ENCODE assay signal across 8 cellular contexts in the genomic region with DNA sequence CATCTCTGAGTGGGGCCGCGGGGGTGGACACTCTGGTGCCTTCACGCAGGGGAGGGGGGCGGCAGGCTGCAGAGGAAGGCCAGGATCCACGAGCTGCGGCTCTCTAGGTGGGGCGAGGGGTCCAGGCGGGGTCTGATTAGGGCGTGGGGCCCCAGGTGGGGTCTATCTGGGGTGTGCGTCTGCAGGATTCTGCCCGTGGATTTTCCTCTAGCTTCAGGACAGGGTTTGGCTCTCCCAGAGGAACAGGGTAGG. TPM values are rescaled to one million over a fixed set of nuclear protein-coding genes. Genes with fewer than 3 reads are reported as not detected.
DNase-seq lines count a peak whose midpoint lies in the region; ATAC-seq and TF ChIP-seq lines count a peak whose summit lies in the region.

No MANE protein-coding gene starts in this region.

- peak overlapping the region; percentile 99 for H3K4me2 ChIP-seq in MM.1S (ENCODE audit: low read depth, low read length)
- H3K4me2 ChIP-seq in neural cell (ENCODE audit: low read length): no peak overlapping the region

- no peak for TF ChIP-seq RAD21 in neural cell (conservative IDR thresholded peaks at IDR 0.05)

- H3K4me1 Mint-ChIP-seq in endodermal cell: peaks cover 15% of the 10 kb centered on the region

- H3K27ac Mint-ChIP-seq in endodermal cell: peak overlapping the region; percentile 52

- no peaks in the 10 kb centered on the region for H3K27me3 ChIP-seq in MM.1S (replicated peaks; ENCODE audit: insufficient read depth, low read length)
- no peaks in the 10 kb centered on the region for H3K27me3 ChIP-seq in endodermal cell (ENCODE audit: control insufficient read depth, insufficient read depth, low read length, poor library complexity, severe bottlenecking)
- no peaks in the 10 kb centered on the region for H3K27me3 ChIP-seq in neural cell (ENCODE audit: insufficient read depth, low read depth, low read length)

- peak overlapping the region; percentile 23; the same call in 1 of the 2 replicates for H3K27ac ChIP-seq in MM.1S (ENCODE audit: low read length)
- no peak overlapping the region for H3K27ac ChIP-seq in endodermal cell (ENCODE audit: low read depth, low read length)
- H3K27ac ChIP-seq in neural cell (ENCODE audit: low read length): no peak overlapping the region

- H3K4me3 Mint-ChIP-seq in endodermal cell: peak overlapping the region; percentile 69

- peak overlapping the region; percentile 80 for H3K4me3 ChIP-seq in MM.1S (ENCODE audit: low read length)
- H3K4me3 ChIP-seq in endodermal cell (ENCODE audit: low read length): peak overlapping the region; percentile 83
- H3K4me3 ChIP-seq in neural cell (ENCODE audit: low read length): peak overlapping the region; percentile 69

- H2AFZ ChIP-seq in MM.1S (ENCODE audit: low read length) (peak overlapping the region; percentile 69), neural cell (ENCODE audit: low read depth, low read length) (no peak overlapping the region)

- H3K9me3 Mint-ChIP-seq in endodermal cell: peaks cover 7% of the 10 kb centered on the region

- H3F3A ChIP-seq in MM.1S (ENCODE audit: insufficient read depth, low read length) (peaks cover 25% of the 10 kb centered on the region), neural cell (ENCODE audit: insufficient read depth, low read length, poor library complexity, severe bottlenecking) (no peaks in the 10 kb centered on the region)

- ATAC-seq in GM21737 (IDR thresholded peaks at IDR 0.05; ENCODE audit: unreplicated experiment): no peak

- H4K20me1 ChIP-seq in MM.1S (ENCODE audit: insufficient read depth, low read length) (no peaks in the 10 kb centered on the region), neural cell (ENCODE audit: insufficient read depth) (no peaks in the 10 kb centered on the region)

- peaks cover 6% of the 10 kb centered on the region for H3K36me3 Mint-ChIP-seq in endodermal cell (ENCODE audit: low read depth)

- DNase-seq in G401 (ENCODE audit: low spot score) (peak; percentile 19), MM.1S (no peak), endodermal cell (no peak), SIG-M5 treated with dmso at 0.1 percent for 504 hours (lab: John Stamatoyannopoulos, UW; ENCODE audit: unreplicated experiment) (no peak)
- no peak for DNase-seq in NK-92 treated with Interleukin-12 subunit alpha and Interleukin-12 subunit beta, amount 100 ng/mL, for 24 hours (lab: John Stamatoyannopoulos, UW)
- no peak for DNase-seq in stimulated activated CD4-positive, alpha-beta T cell treated with anti-CD3 and anti-CD28 coated beads, Interleukin-15, amount 100 ng/mL, for 24 hours

- 13 to 29% methylated on average over 3 to 11 of the region's 11 CpGs for WGBS in endodermal cell (ENCODE audit: insufficient coverage in 1 of 2, insufficient read length in 1 of 2), 2 experiments

- in situ Hi-C loops in G401 (cut with HindIII; ENCODE audit: low sequenced_read_pairs): no loop called here

- peaks cover 26% of the 10 kb centered on the region for H3K4me1 ChIP-seq in MM.1S (ENCODE audit: low read length)
- no peaks in the 10 kb centered on the region for H3K4me1 ChIP-seq in endodermal cell (ENCODE audit: control insufficient read depth, insufficient read depth, low read length)

- H3K9ac ChIP-seq in MM.1S (ENCODE audit: low read length) (peak overlapping the region; percentile 71; the same call in 1 of the 2 replicates), endodermal cell (ENCODE audit: extremely low read depth, low read length, poor library complexity, severe bottlenecking) (peak overlapping the region; percentile 49), neural cell (ENCODE audit: low read length) (peak overlapping the region; percentile 52)

- no peak for TF ChIP-seq CTCF in MM.1S (IDR thresholded peaks at IDR 0.05; ENCODE audit: low read length)
- no peak for TF ChIP-seq CTCF in endodermal cell (conservative IDR thresholded peaks at IDR 0.05)
- no peak for TF ChIP-seq CTCF in neural cell (IDR thresholded peaks at IDR 0.05; ENCODE audit: poor library complexity, severe bottlenecking)

- TF ChIP-seq EP300 in neural cell (conservative IDR thresholded peaks at IDR 0.05; ENCODE audit: poor library complexity, severe bottlenecking): no peak

- H3K79me2 ChIP-seq in MM.1S (ENCODE audit: low read length) (peaks cover 20% of the 10 kb centered on the region), neural cell (replicated peaks; ENCODE audit: insufficient read depth, low read length) (peaks cover 3% of the 10 kb centered on the region)

- no peaks in the 10 kb centered on the region for H3K9me2 ChIP-seq in MM.1S (replicated peaks; ENCODE audit: insufficient read depth, low read length)
- no peaks in the 10 kb centered on the region for H3K9me2 ChIP-seq in neural cell (ENCODE audit: insufficient read depth, low read length)

- H3K36me3 ChIP-seq in MM.1S (replicated peaks; ENCODE audit: insufficient read depth, low read length) (0 out of 2 replicates have a peak, but pooled peaks cover 12% of the 10 kb centered on the region), endodermal cell (ENCODE audit: control insufficient read depth, insufficient read depth, low read length) (peaks cover 14% of the 10 kb centered on the region), neural cell (ENCODE audit: insufficient read depth, low read length) (no peaks in the 10 kb centered on the region)

- H3K9me3 ChIP-seq in MM.1S (replicated peaks; ENCODE audit: insufficient read depth, low read length): no peaks in the 10 kb centered on the region
- no peaks in the 10 kb centered on the region for H3K9me3 ChIP-seq in endodermal cell (ENCODE audit: control insufficient read depth, low read length)
- H3K9me3 ChIP-seq in neural cell (ENCODE audit: low read length): no peaks in the 10 kb centered on the region

- H3K27me3 Mint-ChIP-seq in endodermal cell (ENCODE audit: insufficient read depth): peaks cover 6% of the 10 kb centered on the region

TF ChIP-seq in neural cell, 6 proteins besides CTCF, POLR2A, EP300 and RAD21:
- TF ChIP-seq POLR2AphosphoS5 (IDR thresholded peaks at IDR 0.05) (no peak), MXI1 (conservative IDR thresholded peaks at IDR 0.05; ENCODE audit: poor library complexity, severe bottlenecking) (no peak), TAF1 (IDR thresholded peaks at IDR 0.05; ENCODE audit: low read depth) (no peak), SMC3 (conservative IDR thresholded peaks at IDR 0.05; ENCODE audit: poor library complexity) (no peak), EZH2 (IDR thresholded peaks at IDR 0.05; ENCODE audit: borderline replicate concordance, insufficient read depth, low read length, poor library complexity, severe bottlenecking) (no peak)
- TF ChIP-seq, protein P1, sequence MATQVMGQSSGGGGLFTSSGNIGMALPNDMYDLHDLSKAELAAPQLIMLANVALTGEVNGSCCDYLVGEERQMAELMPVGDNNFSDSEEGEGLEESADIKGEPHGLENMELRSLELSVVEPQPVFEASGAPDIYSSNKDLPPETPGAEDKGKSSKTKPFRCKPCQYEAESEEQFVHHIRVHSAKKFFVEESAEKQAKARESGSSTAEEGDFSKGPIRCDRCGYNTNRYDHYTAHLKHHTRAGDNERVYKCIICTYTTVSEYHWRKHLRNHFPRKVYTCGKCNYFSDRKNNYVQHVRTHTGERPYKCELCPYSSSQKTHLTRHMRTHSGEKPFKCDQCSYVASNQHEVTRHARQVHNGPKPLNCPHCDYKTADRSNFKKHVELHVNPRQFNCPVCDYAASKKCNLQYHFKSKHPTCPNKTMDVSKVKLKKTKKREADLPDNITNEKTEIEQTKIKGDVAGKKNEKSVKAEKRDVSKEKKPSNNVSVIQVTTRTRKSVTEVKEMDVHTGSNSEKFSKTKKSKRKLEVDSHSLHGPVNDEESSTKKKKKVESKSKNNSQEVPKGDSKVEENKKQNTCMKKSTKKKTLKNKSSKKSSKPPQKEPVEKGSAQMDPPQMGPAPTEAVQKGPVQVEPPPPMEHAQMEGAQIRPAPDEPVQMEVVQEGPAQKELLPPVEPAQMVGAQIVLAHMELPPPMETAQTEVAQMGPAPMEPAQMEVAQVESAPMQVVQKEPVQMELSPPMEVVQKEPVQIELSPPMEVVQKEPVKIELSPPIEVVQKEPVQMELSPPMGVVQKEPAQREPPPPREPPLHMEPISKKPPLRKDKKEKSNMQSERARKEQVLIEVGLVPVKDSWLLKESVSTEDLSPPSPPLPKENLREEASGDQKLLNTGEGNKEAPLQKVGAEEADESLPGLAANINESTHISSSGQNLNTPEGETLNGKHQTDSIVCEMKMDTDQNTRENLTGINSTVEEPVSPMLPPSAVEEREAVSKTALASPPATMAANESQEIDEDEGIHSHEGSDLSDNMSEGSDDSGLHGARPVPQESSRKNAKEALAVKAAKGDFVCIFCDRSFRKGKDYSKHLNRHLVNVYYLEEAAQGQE (IDR thresholded peaks at IDR 0.05; ENCODE audit: borderline replicate concordance): no peak

RNA-seq across cellular contexts. Expression of a gene that starts 6.3 kb away (rescaled TPM):
- total RNA-seq in G401 (2014; rRNA removed; shearing (Covaris generic)): 38.3 and 38.7 TPM in 2 replicates
- 10 to 100 TPM; 19.4 to 21.8 TPM for total RNA-seq in endodermal cell
- polyA plus RNA-seq in endodermal cell (2013, experiment 1 of 2): 14.3 TPM
- 13.4 TPM for polyA plus RNA-seq in endodermal cell (2013, experiment 2 of 2)
- 17.2 and 20.4 TPM in 2 replicates for polyA plus RNA-seq in neural cell
- polyA minus RNA-seq in neural cell: 23.5 and 29.9 TPM in 2 replicates

RNA-seq across cellular contexts. Expression of a gene that starts 6.4 kb away (rescaled TPM):
- total RNA-seq in G401 (2014; rRNA removed; shearing (Covaris generic)): 72.9 and 84.9 TPM in 2 replicates
- 10 to 100 TPM; 42.5 to 46.6 TPM for total RNA-seq in endodermal cell
- polyA plus RNA-seq in endodermal cell (2013, experiment 1 of 2): 41.3 TPM
- 37.0 TPM for polyA plus RNA-seq in endodermal cell (2013, experiment 2 of 2)
- 56.0 and 60.4 TPM in 2 replicates for polyA plus RNA-seq in neural cell
- 77.0 and 77.4 TPM in 2 replicates for polyA minus RNA-seq in neural cell
